8 cellular contexts compared by ENCODE assay signal in the genomic region with DNA sequence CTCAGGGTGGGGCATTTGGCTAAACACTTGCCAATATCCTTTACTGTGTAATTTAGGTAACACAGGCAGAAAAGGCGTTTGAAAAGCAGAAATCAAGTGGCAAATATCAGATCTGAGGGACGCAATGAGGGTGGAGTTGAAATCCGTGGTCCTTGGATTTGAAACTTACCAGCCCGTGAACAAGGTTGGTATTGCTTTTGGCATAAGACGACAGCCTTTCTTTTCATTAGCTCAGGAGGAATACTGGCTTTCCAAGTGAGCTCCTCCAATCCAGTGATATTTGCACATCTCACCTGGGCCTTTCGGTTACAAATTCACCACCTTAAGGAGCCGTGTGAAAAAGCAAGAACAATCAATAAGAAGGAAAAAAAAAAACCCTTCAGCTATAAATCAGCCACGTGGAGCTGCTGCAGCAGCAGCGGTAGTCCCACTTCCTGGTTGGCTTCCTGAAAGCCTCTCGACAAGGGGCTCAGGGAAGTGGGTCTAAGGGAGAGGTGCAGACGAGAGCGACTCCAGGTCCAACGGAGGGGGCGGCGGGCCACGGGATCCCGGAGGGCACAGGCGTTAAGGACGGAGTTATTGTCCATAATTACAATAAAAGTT. TPM values are rescaled to one million over a fixed set of nuclear protein-coding genes. Genes with fewer than 3 reads are reported as not detected.
A peak's percentile ranks its signal among the peaks of the same experiment; 100 is the strongest.
DNase-seq lines count a peak whose midpoint lies in the region; ATAC-seq and TF ChIP-seq lines count a peak whose summit lies in the region.

No MANE protein-coding gene starts in this region.

- TF ChIP-seq POLR2A in adrenal gland (IDR thresholded peaks at IDR 0.05), result no peak

- WGBS in adrenal gland, 4 donors, result 3 to 4% (median 3%) methylated on average over 19 of the region's 19 CpGs

- H3K27me3 ChIP-seq in adrenal gland (no peaks in the 10 kb centered on the region), right atrium auricular region (no peaks in the 10 kb centered on the region)

- DNase-seq in adrenal gland (peak in 4 of 7 donors; percentile 19 to 34 (median 26)), right atrium auricular region (ENCODE audit: low spot score) (no peak), putamen (ENCODE audit: low spot score) (peak; percentile 47)

- intact Hi-C loops in adrenal gland (cut with DNase I), result no loop called here

- ATAC-seq in GM18873 (IDR thresholded peaks at IDR 0.05; ENCODE audit: low FRiP score, unreplicated experiment) (peak; percentile 22), HG03439 (IDR thresholded peaks at IDR 0.05; ENCODE audit: unreplicated experiment) (peak; percentile 10), HG03280 (IDR thresholded peaks at IDR 0.05; ENCODE audit: unreplicated experiment) (no peak)

- TF ChIP-seq CTCF in C4-2B (conservative IDR thresholded peaks at IDR 0.05) (no peak), adrenal gland (IDR thresholded peaks at IDR 0.05) (no peak), right atrium auricular region (IDR thresholded peaks at IDR 0.05) (no peak)

- H3K27ac ChIP-seq in C4-2B (peak overlapping the region; percentile 95), adrenal gland (peak overlapping the region in 4 of 5 donors; percentile 1 to 94 (median 86)), right atrium auricular region (peak overlapping the region; percentile 94 to 97)

- H3K4me1 ChIP-seq in adrenal gland (replicated peaks in 1 of 2) (peaks cover 0 to 11% of the 10 kb centered on the region in 2 donors), right atrium auricular region (peaks cover 0 to 4% of the 10 kb centered on the region in 2 donors)

- H3K4me3 ChIP-seq in adrenal gland (peak overlapping the region in 3 of 4 donors; percentile 69 to 95 (median 75)), right atrium auricular region (peak overlapping the region; percentile 87 to 95)

- H3K36me3 ChIP-seq in adrenal gland (replicated peaks in 1 of 2) (no peaks in the 10 kb centered on the region), right atrium auricular region (no peaks in the 10 kb centered on the region)

- H3K9me3 ChIP-seq in adrenal gland (replicated peaks in 1 of 3) (no peaks in the 10 kb centered on the region), right atrium auricular region (no peaks in the 10 kb centered on the region)

TF ChIP-seq in PFSK-1, 5 proteins besides CTCF, POLR2A, EP300 and RAD21:
- TF ChIP-seq SIN3A (IDR thresholded peaks at IDR 0.05; ENCODE audit: borderline replicate concordance, insufficient read depth, low read length) (peak; percentile 78; the same call in 1 of the 2 replicates), FOXP2 (optimal IDR thresholded peaks at IDR 0.05; ENCODE audit: borderline replicate concordance, extremely low read depth, extremely low read length, insufficient read depth) (no peak)

RNA-seq across cellular contexts. Expression of a gene that starts 0.7 kb away (rescaled TPM):
- 8.2 TPM for polyA plus RNA-seq in PFSK-1 (2012; ENCODE audit: insufficient read length, low read depth)
- total RNA-seq in adrenal gland (10 to 100 TPM in 5 of 8 donors, 1 to 10 TPM in 3; 4.4 to 17.4 (median 10.5) TPM), right atrium auricular region (1 to 10 TPM; 5.4 to 6.5 TPM)
- 10 to 100 TPM in 1 of 3 donors, 1 to 10 TPM in 2; 7.8 to 10.2 (median 8.7) TPM for polyA plus RNA-seq in adrenal gland
